ENCODE assay signal across 8 cellular contexts in the genomic region with DNA sequence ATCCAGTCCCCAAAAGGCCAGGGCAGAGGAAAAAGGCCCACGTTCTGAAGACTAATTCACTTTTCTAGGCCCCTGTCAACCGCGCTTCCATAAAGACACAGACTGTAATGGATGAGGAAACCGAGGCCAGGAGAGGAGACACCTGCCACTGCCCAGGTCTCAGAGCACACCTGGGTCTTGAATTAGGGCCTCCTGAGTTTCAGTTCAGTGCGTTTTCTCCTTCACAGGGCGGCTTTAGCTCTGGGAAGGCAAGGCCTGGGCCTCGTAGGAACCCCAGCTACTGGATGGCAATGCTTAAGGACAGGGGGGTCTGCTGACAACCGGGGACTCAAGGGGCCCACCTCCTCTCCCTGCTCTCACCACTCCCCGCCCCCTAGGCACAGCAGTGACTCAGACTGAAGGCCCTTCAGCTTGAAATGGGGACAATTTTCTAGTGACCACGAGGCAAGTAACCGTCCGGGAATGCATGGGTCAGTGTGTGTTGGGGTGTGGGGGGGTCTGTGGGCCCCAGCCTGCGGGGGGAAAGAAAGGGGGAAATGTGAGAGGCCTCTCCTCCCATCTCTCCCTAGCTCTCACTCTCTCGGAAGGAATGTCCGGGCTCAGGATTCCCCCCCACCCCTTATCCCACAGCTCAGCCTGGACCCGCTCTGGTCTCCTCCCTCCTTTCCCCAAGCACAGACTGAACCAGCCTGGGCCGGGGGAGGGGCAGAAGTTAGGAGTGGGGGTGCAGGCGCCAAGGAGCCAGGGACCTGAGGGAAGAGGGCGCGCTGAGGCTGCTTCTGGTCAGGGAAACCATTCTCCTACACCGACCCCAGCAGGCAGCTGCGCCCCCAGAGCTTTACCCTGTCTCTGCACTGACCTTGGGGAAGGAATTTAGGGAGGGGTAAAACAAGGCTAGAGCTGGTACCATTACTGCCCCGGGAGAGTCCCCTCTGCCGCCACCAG. TPM values are rescaled to one million over a fixed set of nuclear protein-coding genes. Genes with fewer than 3 reads are reported as not detected.
DNase-seq lines count a peak whose midpoint lies in the region; ATAC-seq, FAIRE-seq and TF ChIP-seq lines count a peak whose summit lies in the region.

No MANE protein-coding gene starts in this region.

- H2AFZ ChIP-seq in H1 (ENCODE audit: low read length): no peak overlapping the region

- 0 out of 2 replicates have a peak, but pooled peaks cover 4% of the 10 kb centered on the region for H3K79me1 ChIP-seq in H1 (ENCODE audit: low read depth, low read length)

- peaks cover 2 to 7% of the 10 kb centered on the region in 2 donors for H3K27me3 Mint-ChIP-seq in CD4-positive, alpha-beta memory T cell
- H3K27me3 Mint-ChIP-seq in nephron (ENCODE audit: low read depth): peaks cover 3% of the 10 kb centered on the region

- H2BK5ac ChIP-seq in H1 (ENCODE audit: low read depth, low read length): peak overlapping the region; percentile 84

- H2BK12ac ChIP-seq in H1 (ENCODE audit: low read depth, low read length): peak overlapping the region; percentile 95

- no peaks in the 10 kb centered on the region for H3K9me3 ChIP-seq in CD4-positive, alpha-beta memory T cell (ENCODE audit: control insufficient read depth in 1 of 2, low read length in 2 of 2)
- H3K9me3 ChIP-seq in MG63 (no peaks in the 10 kb centered on the region), H1 (ENCODE audit: insufficient read depth in 2 of 2, low read depth in 1 of 2, low read length in 1 of 2) (no peaks in the 10 kb centered on the region)

- TF ChIP-seq CTCF in H1 (IDR thresholded peaks at IDR 0.05; ENCODE audit: control extremely low read depth in 1 of 3, insufficient read depth in 1 of 3, low read depth in 1 of 3, low read length in 3 of 3): peak; percentile 12 to 20 (median 16); a peak in 3 of 4 replicates
- peak in 1 of 3 experiments; percentile 7 for TF ChIP-seq CTCF in nephron (IDR thresholded peaks at IDR 0.05; ENCODE audit: unreplicated experiment in 3 of 3)

- no peak for ATAC-seq in HG02588 (IDR thresholded peaks at IDR 0.05; ENCODE audit: unreplicated experiment)
- no peak for ATAC-seq in GM18520 (IDR thresholded peaks at IDR 0.05; ENCODE audit: unreplicated experiment)

- H4K91ac ChIP-seq in H1 (replicated peaks; ENCODE audit: insufficient read length, low read length): peak overlapping the region; percentile 13

- H3K4me3 Mint-ChIP-seq in CD4-positive, alpha-beta memory T cell: peak overlapping the region; percentile 49 to 87 (median 70)
- H3K4me3 Mint-ChIP-seq in nephron: peak overlapping the region; percentile 67 to 91 (median 85)

- no peaks in the 10 kb centered on the region for H3K36me3 Mint-ChIP-seq in CD4-positive, alpha-beta memory T cell
- H3K36me3 Mint-ChIP-seq in nephron (ENCODE audit: low read depth): peaks cover 3% of the 10 kb centered on the region

- peak overlapping the region in 1 of 2 donors; percentile 64 for H3K4me3 ChIP-seq in CD4-positive, alpha-beta memory T cell (ENCODE audit: low read length in 2 of 2)
- H3K4me3 ChIP-seq in MG63 (no peak overlapping the region), H1 (ENCODE audit: extremely low read depth in 1 of 4, insufficient read depth in 2 of 4, low read depth in 3 of 4, low read length in 4 of 4) (peak overlapping the region; percentile 40 to 67 (median 54))

- peaks cover 7% of the 10 kb centered on the region for H3K27me3 ChIP-seq in CD4-positive, alpha-beta memory T cell (ENCODE audit: insufficient read depth, low read length)
- H3K27me3 ChIP-seq in MG63 (no peaks in the 10 kb centered on the region), H1 (replicated peaks in 1 of 4; ENCODE audit: control insufficient read depth in 3 of 4, extremely low read depth in 1 of 4, insufficient read depth in 3 of 4, low read length in 3 of 4) (no peaks in the 10 kb centered on the region)

- no peaks in the 10 kb centered on the region for H3K9me3 Mint-ChIP-seq in CD4-positive, alpha-beta memory T cell
- H3K9me3 Mint-ChIP-seq in nephron: no peaks in the 10 kb centered on the region

- FAIRE-seq in H1 (lab: Jason Lieb, UNC): no peak

- H4K20me1 ChIP-seq in H1 (replicated peaks in 1 of 2; ENCODE audit: control insufficient read depth in 1 of 2, insufficient read depth in 2 of 2, low read length in 2 of 2): no peaks in the 10 kb centered on the region

- no peak for DNase-seq in CD4-positive, alpha-beta memory T cell
- peak; percentile 52 for DNase-seq in MG63
- peak; percentile 53 to 77 for DNase-seq in H1 (ENCODE audit: low read depth in 1 of 2, low spot score in 2 of 2)
- no peak for DNase-seq in Ammon's horn (ENCODE audit: low spot score)
- DNase-seq in NCI-H2081 treated with DMSO at 0.1 percent for 48 hours (lab: John Stamatoyannopoulos, UW): no peak

- H4K8ac ChIP-seq in H1 (ENCODE audit: extremely low read depth, insufficient read depth, low read length): peak overlapping the region; percentile 91

- H3K18ac ChIP-seq in H1 (ENCODE audit: extremely low read depth, low read length): peak overlapping the region; percentile 89

- CTCF ChIA-PET in CD4-positive, alpha-beta memory T cell (lab: Charles Lee; ENCODE audit: partially characterized antibody): interaction anchor here (1.1 to 3.0 kb wide), 8 partner anchors 11 to 55 kb away, joined by 3 to 18 read pairs (median 6); no protein-coding TSS in a partner anchor
- CTCF ChIA-PET in H1 (lab: Charles Lee; ENCODE audit: partially characterized antibody): interaction anchor here (1.0 to 38.0 kb wide), 17 partner anchors 9 to 159 kb away, joined by 3 to 858 read pairs (median 7); a partner anchor contains a TSS

- H2AK5ac ChIP-seq in H1 (ENCODE audit: low read depth, low read length): peak overlapping the region; percentile 75; the same call in 1 of the 2 replicates

- H3K4me1 Mint-ChIP-seq in CD4-positive, alpha-beta memory T cell: peaks cover 3 to 11% (median 5%) of the 10 kb centered on the region in 4 donors
- H3K4me1 Mint-ChIP-seq in nephron: peaks cover 65% of the 10 kb centered on the region

- H3K4me1 ChIP-seq in CD4-positive, alpha-beta memory T cell (ENCODE audit: insufficient read depth, low read length): peaks cover 10% of the 10 kb centered on the region
- peaks cover 28 to 58% (median 43%) of the 10 kb centered on the region in 4 experiments for H3K4me1 ChIP-seq in H1 (replicated peaks in 1 of 4; ENCODE audit: control insufficient read depth in 3 of 4, insufficient read depth in 4 of 4, low read length in 3 of 4)

- peak in 1 of 2 experiments; percentile 55; a peak in 2 of 3 replicates for TF ChIP-seq POLR2A in H1 (IDR thresholded peaks at IDR 0.05; ENCODE audit: control extremely low read depth in 1 of 2, low read depth in 2 of 2, low read length in 2 of 2)

- peak overlapping the region in 3 of 4 experiments; percentile 45 to 63 (median 61); a peak in 6 of 7 replicates for H3K9ac ChIP-seq in H1 (replicated peaks in 1 of 4; ENCODE audit: extremely low read depth in 1 of 4, low read depth in 3 of 4, low read length in 3 of 4)

- 0 out of 4 replicates have a peak, but pooled peaks cover 0 to 3% of the 10 kb centered on the region in 2 experiments for H3K79me2 ChIP-seq in H1 (ENCODE audit: control insufficient read depth in 1 of 2, insufficient read depth in 2 of 2, low read length in 2 of 2)

- H3K14ac ChIP-seq in H1 (ENCODE audit: insufficient read length): no peak overlapping the region

- H3K27ac Mint-ChIP-seq in CD4-positive, alpha-beta memory T cell: peak overlapping the region in 1 of 7 donors; percentile 29
- peak overlapping the region; percentile 73 to 91 (median 90) for H3K27ac Mint-ChIP-seq in nephron

- H3K23me2 ChIP-seq in H1 (ENCODE audit: low read depth, low read length): peaks cover 14% of the 10 kb centered on the region; the same call in 1 of the 2 replicates

- no peak for TF ChIP-seq EP300 in H1 (IDR thresholded peaks at IDR 0.05; ENCODE audit: borderline replicate concordance in 1 of 2, low read depth in 2 of 2, low read length in 2 of 2)

- peak overlapping the region; percentile 72 to 95 for H3K4me2 ChIP-seq in H1 (ENCODE audit: insufficient read depth in 1 of 2, low read depth in 2 of 2, low read length in 2 of 2)

- peak overlapping the region; percentile 31 for H4K5ac ChIP-seq in H1 (ENCODE audit: insufficient read length, low read depth, low read length)

- H3K4ac ChIP-seq in H1 (replicated peaks; ENCODE audit: insufficient read length, low read depth, low read length): peak overlapping the region; percentile 54

- H3K23ac ChIP-seq in H1 (ENCODE audit: insufficient read length): no peak overlapping the region

- intact Hi-C loops in CD4-positive, alpha-beta memory T cell (cut with micrococcal nuclease): loop anchor here (5.0 kb wide), 1 partner anchor 38 kb away; no protein-coding TSS in a partner anchor

- POLR2A ChIA-PET in CD4-positive, alpha-beta memory T cell (lab: Charles Lee; ENCODE audit: partially characterized antibody): interaction anchor here (1.0 to 1.8 kb wide), 4 partner anchors 54 to 66 kb away, joined by 3 to 6 read pairs (median 4); no protein-coding TSS in a partner anchor
- POLR2A ChIA-PET in H1 (lab: Charles Lee; ENCODE audit: partially characterized antibody): interaction anchor here (0.6 to 7.1 kb wide), 27 partner anchors 9 to 435 kb away, joined by 3 to 127 read pairs (median 6); a partner anchor contains a TSS

- H3K36me3 ChIP-seq in CD4-positive, alpha-beta memory T cell (ENCODE audit: insufficient read depth, low read length): no peaks in the 10 kb centered on the region
- H3K36me3 ChIP-seq in MG63 (peaks cover 33% of the 10 kb centered on the region), H1 (ENCODE audit: control insufficient read depth in 2 of 4, insufficient read depth in 4 of 4, low read length in 3 of 4) (no peaks in the 10 kb centered on the region)

- H2BK120ac ChIP-seq in H1 (replicated peaks; ENCODE audit: low read depth, low read length): peak overlapping the region; percentile 44

- H3K56ac ChIP-seq in H1 (replicated peaks; ENCODE audit: insufficient read length, low read depth, low read length): peak overlapping the region; percentile 60

- WGBS in H1 (ENCODE audit: extremely low coverage in 1 of 2, insufficient coverage in 1 of 2, insufficient read length in 1 of 2, insufficient replicate concordance in 2 of 2, low coverage in 1 of 2, low lambda C conversion rate in 2 of 2, missing lambda C conversion rate in 1 of 2), 2 experiments: 21% methylated on average over 21 of the region's 24 CpGs; no CpG with 5 or more reads in 1 of the 2 experiments

- H2BK20ac ChIP-seq in H1 (ENCODE audit: low read length): peak overlapping the region; percentile 49

- 0 out of 2 replicates have a peak overlapping the region, but pooled peaks have one; percentile 93 for H2BK15ac ChIP-seq in H1 (ENCODE audit: low read length)

- TF ChIP-seq RAD21 in H1 (IDR thresholded peaks at IDR 0.05 in 1 of 2, conservative IDR thresholded peaks at IDR 0.05 in 1 of 2; ENCODE audit: low read depth in 2 of 2, low read length in 2 of 2): peak; percentile 23 to 29; a peak in 2 of 4 replicates

- H3K27ac ChIP-seq in CD4-positive, alpha-beta memory T cell (ENCODE audit: low read depth, low read length): no peak overlapping the region
- H3K27ac ChIP-seq in H1 (ENCODE audit: low read depth, low read length): peak overlapping the region; percentile 79

RNA-seq across cellular contexts. Expression of a gene that starts 17.2 kb away (rescaled TPM):
- total RNA-seq in CD4-positive, alpha-beta memory T cell: not detected
- not detected for polyA plus RNA-seq in CD4-positive, alpha-beta memory T cell
- 2.5 and 12.5 TPM in 2 replicates for total RNA-seq in MG63 (2014; rRNA removed; shearing (Covaris generic); ENCODE audit: low replicate concordance)
- 12.7 and 13.7 TPM in 2 replicates for total RNA-seq in H1 (2021; fragmentation: NEBNext Ultra II Directional; extraction: Animal tissue kit (Norgen Biotek cat#: 25700))
- polyA plus RNA-seq in H1 (2011; rRNA removed): 4.1 and 6.5 TPM in 2 replicates
- 1.8 TPM for polyA plus RNA-seq in H1 (2011; cell fraction: cytosol; rRNA removed)
- polyA plus RNA-seq in H1 (2011; cell fraction: nucleus; rRNA removed): 5.0 TPM
- 10.0 to 16.5 TPM (median 14.4 TPM) in 4 replicates for polyA plus RNA-seq in H1 (2012, experiment 1 of 2)
- polyA plus RNA-seq in H1 (2012, experiment 2 of 2): 13.8 TPM
- polyA plus RNA-seq in H1 (2013, experiment 1 of 2): 19.3 TPM
- 23.2 TPM for polyA plus RNA-seq in H1 (2013, experiment 2 of 2)
- polyA minus RNA-seq in H1 (2011; rRNA and poly(A)+ RNA removed): 2.3 and 5.3 TPM in 2 replicates
- polyA minus RNA-seq in H1 (2011; cell fraction: cytosol; rRNA and poly(A)+ RNA removed): 8.2 TPM
- 5.3 TPM for polyA minus RNA-seq in H1 (2011; cell fraction: nucleus; rRNA and poly(A)+ RNA removed)

RNA-seq across cellular contexts. Expression of a gene that starts 52.6 kb away (rescaled TPM):
- 100 to 1,000 TPM; 230 to 235 TPM for total RNA-seq in CD4-positive, alpha-beta memory T cell
- 10 to 100 TPM; 34.8 to 78.9 TPM for polyA plus RNA-seq in CD4-positive, alpha-beta memory T cell
- total RNA-seq in MG63 (2014; rRNA removed; shearing (Covaris generic); ENCODE audit: low replicate concordance): 33.4 and 45.4 TPM in 2 replicates
- 84.4 and 88.5 TPM in 2 replicates for total RNA-seq in H1 (2021; fragmentation: NEBNext Ultra II Directional; extraction: Animal tissue kit (Norgen Biotek cat#: 25700))
- 184 and 262 TPM in 2 replicates for polyA plus RNA-seq in H1 (2011; rRNA removed)
- polyA plus RNA-seq in H1 (2011; cell fraction: cytosol; rRNA removed): 118 TPM
- polyA plus RNA-seq in H1 (2011; cell fraction: nucleus; rRNA removed): 335 TPM
- 56.9 to 93.0 TPM (median 85.7 TPM) in 4 replicates for polyA plus RNA-seq in H1 (2012, experiment 1 of 2)
- polyA plus RNA-seq in H1 (2012, experiment 2 of 2): 72.1 TPM
- polyA plus RNA-seq in H1 (2013, experiment 1 of 2): 92.3 TPM
- 81.6 TPM for polyA plus RNA-seq in H1 (2013, experiment 2 of 2)
- 58.7 and 67.4 TPM in 2 replicates for polyA minus RNA-seq in H1 (2011; rRNA and poly(A)+ RNA removed)
- polyA minus RNA-seq in H1 (2011; cell fraction: cytosol; rRNA and poly(A)+ RNA removed): 72.8 TPM
- polyA minus RNA-seq in H1 (2011; cell fraction: nucleus; rRNA and poly(A)+ RNA removed): 103 TPM

Comparison
In these comparisons a context has a peak if more than half of its experiments do, and no peak if none do; other contexts are left out.
1. DNase-seq: peak in MG63 (single experiment) and H1 (2 of 2); none in CD4-positive, alpha-beta memory T cell (0 of 5), Ammon's horn (single experiment) and NCI-H2081 treated with DMSO at 0.1 percent for 48 hours (single experiment).